ENCODE assay signal across 16 cellular contexts in the genomic region with DNA sequence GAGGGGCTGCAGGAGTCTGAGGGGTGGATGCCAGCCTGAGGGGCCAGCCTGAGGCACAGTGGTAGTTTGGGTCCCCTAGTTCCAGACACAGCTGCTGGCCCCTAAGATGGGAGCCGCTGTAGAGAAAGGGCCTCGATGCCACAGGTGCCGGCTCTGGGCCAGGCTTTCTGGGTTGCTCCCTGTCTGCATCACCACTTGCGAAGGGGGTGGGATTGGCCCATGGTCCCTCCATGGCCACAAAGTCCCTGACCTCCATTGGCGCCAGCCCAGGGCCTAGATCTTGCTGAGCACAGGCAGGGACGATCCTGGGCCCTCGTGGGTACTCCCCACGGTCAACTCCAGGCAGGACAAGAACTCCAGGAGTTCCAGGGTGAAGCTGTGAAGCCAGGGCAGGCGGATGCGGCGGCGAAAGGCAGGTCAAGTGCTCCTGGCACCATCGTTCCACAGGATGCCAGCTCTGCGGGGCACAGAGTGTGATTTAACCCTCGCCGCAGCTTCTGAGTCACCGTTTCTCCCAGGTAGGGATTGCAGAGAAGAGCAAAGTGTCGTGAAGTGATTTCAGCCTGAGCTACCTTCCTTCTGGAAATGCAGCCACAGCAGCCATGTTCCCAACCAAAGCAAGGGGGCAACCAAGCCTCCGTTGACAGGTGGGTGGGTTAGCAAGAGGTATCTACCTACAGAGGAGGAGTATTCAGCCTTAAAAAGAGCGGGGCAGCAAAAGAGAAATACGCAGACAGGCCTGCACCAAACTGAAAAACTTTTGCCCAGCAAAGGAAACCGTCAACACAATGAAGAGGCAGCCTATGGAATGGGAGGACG. TPM values are rescaled to one million over a fixed set of nuclear protein-coding genes. Genes with fewer than 3 reads are reported as not detected.
A peak's percentile ranks its signal among the peaks of the same experiment; 100 is the strongest.
DNase-seq lines count a peak whose midpoint lies in the region; ATAC-seq and TF ChIP-seq lines count a peak whose summit lies in the region.
"Had no signal": no experiment of that assay in that cellular context is flagged by ENCODE, and none has a peak within 500 bp of the region (broad histone marks: within the 10 kb centered on the region; RNA-seq: fewer than 3 reads in every experiment).

No MANE protein-coding gene starts in this region.

- peak; percentile 52 for DNase-seq in activated effector memory CD4-positive, alpha-beta T cell treated with anti-CD3 and anti-CD28 coated beads, Interleukin-2, amount 50 U/mL, for 16 hours
- no peak for DNase-seq in activated effector memory CD4-positive, alpha-beta T cell treated with Interleukin-2 at 50 U/mL for 16 hours
- DNase-seq in SJSA1 (ENCODE audit: low read depth in 1 of 2, low spot score in 2 of 2): peak in 1 of 2 experiments; percentile 45
- peak; percentile 11 to 83 for DNase-seq in lower leg skin (ENCODE audit: low spot score in 2 of 2)
- no peak for DNase-seq in omental fat pad (ENCODE audit: low spot score)
- DNase-seq in activated CD4-positive, alpha-beta T cell treated with anti-CD3 and anti-CD28 coated beads, Interleukin-2, amount 50 U/mL, for 1 hour: no peak
- DNase-seq: brain microvascular endothelial cell, NCI-H1092 treated with DMSO at 0.1 percent for 48 hours, NCI-H510A, RPMI8226 had no signal

- peaks cover 10% of the 10 kb centered on the region for H3K9me3 Mint-ChIP-seq in stimulated activated memory B cell treated with anti-CD40 and anti-IgM and Interleukin-4, amounts not matched to agents 10 μg/mL and 1 μg/mL and 100 μg/mL, for 72 hours
- H3K9me3 Mint-ChIP-seq: activated T-helper 1 cell treated with anti-CD3 and anti-CD28 coated beads, Interleukin-12 subunit alpha, Interleukin-12 subunit beta, Interleukin-2, Interleukin-4 antibody, amounts not matched to agents 30 ng/mL and 10 ng/mL and 1 ng/mL, durations not matched to agents 14 hours and 24 hours and 36 hours; stimulated activated effector memory CD8-positive, alpha-beta T cell treated with anti-CD3 and anti-CD28 coated beads, Interleukin-12 subunit alpha, Interleukin-12 subunit beta, amount 100 ng/mL, for 72 hours had no signal

- H3K27me3 ChIP-seq in SJSA1 (replicated peaks): no peaks in the 10 kb centered on the region
- H3K27me3 ChIP-seq: brain microvascular endothelial cell, pancreas had no signal

- H3K9me3 ChIP-seq in SJSA1 (replicated peaks): no peaks in the 10 kb centered on the region
- H3K9me3 ChIP-seq: pancreas had no signal

- H3K4me1 Mint-ChIP-seq in stimulated activated memory B cell treated with anti-CD40 and anti-IgM and Interleukin-4, amounts not matched to agents 10 μg/mL and 1 μg/mL and 100 μg/mL, for 72 hours: peaks cover 62% of the 10 kb centered on the region

- no peak for TF ChIP-seq POLR2A in lower leg skin (IDR thresholded peaks at IDR 0.05)

- TF ChIP-seq CTCF in lower leg skin (IDR thresholded peaks at IDR 0.05): no peak
- TF ChIP-seq CTCF in omental fat pad (IDR thresholded peaks at IDR 0.05): no peak

- ATAC-seq in stimulated activated memory B cell treated with anti-CD40 and anti-IgM and Interleukin-4, amounts not matched to agents 10 μg/mL and 1 μg/mL and 100 μg/mL, for 72 hours: no peak
- ATAC-seq in GM18511 (IDR thresholded peaks at IDR 0.05; ENCODE audit: unreplicated experiment) (no peak), omental fat pad (ENCODE audit: low FRiP score) (no peak)
- ATAC-seq: pancreas; stimulated activated effector memory CD8-positive, alpha-beta T cell treated with anti-CD3 and anti-CD28 coated beads, Interleukin-12 subunit alpha, Interleukin-12 subunit beta, amount 100 ng/mL, for 72 hours had no signal

- H3K27ac Mint-ChIP-seq in stimulated activated memory B cell treated with anti-CD40 and anti-IgM and Interleukin-4, amounts not matched to agents 10 μg/mL and 1 μg/mL and 100 μg/mL, for 72 hours: peak overlapping the region; percentile 99

- peaks cover 19% of the 10 kb centered on the region for H3K36me3 ChIP-seq in SJSA1
- H3K36me3 ChIP-seq: brain microvascular endothelial cell, pancreas had no signal

- peaks cover 59% of the 10 kb centered on the region for H3K36me3 Mint-ChIP-seq in stimulated activated memory B cell treated with anti-CD40 and anti-IgM and Interleukin-4, amounts not matched to agents 10 μg/mL and 1 μg/mL and 100 μg/mL, for 72 hours

- H3K27me3 Mint-ChIP-seq in stimulated activated memory B cell treated with anti-CD40 and anti-IgM and Interleukin-4, amounts not matched to agents 10 μg/mL and 1 μg/mL and 100 μg/mL, for 72 hours: peaks cover 12% of the 10 kb centered on the region

- no peak overlapping the region for H3K4me3 Mint-ChIP-seq in stimulated activated memory B cell treated with anti-CD40 and anti-IgM and Interleukin-4, amounts not matched to agents 10 μg/mL and 1 μg/mL and 100 μg/mL, for 72 hours
- H3K4me3 Mint-ChIP-seq: activated T-helper 1 cell treated with anti-CD3 and anti-CD28 coated beads, Interleukin-12 subunit alpha, Interleukin-12 subunit beta, Interleukin-2, Interleukin-4 antibody, amounts not matched to agents 30 ng/mL and 10 ng/mL and 1 ng/mL, durations not matched to agents 14 hours and 24 hours and 36 hours; stimulated activated effector memory CD8-positive, alpha-beta T cell treated with anti-CD3 and anti-CD28 coated beads, Interleukin-12 subunit alpha, Interleukin-12 subunit beta, amount 100 ng/mL, for 72 hours had no signal

- H3K4me1 ChIP-seq in SJSA1 (replicated peaks): peaks cover 36% of the 10 kb centered on the region

- H3K4me3 ChIP-seq in SJSA1 (no peak overlapping the region), lower leg skin (ENCODE audit: low read depth, poor library complexity, severe bottlenecking) (no peak overlapping the region)
- H3K4me3 ChIP-seq: lung, pancreas had no signal

- 89 to 90% methylated on average over 23 of the region's 23 CpGs for WGBS in lower leg skin, 2 donors

- peak overlapping the region; percentile 96 for H3K27ac ChIP-seq in SJSA1
- H3K27ac ChIP-seq: pancreas had no signal

- intact Hi-C loops in lower leg skin (cut with DNase I; ENCODE audit: low total_unique reads): no loop called here

RNA-seq across cellular contexts. Expression of a gene that starts 41.6 kb away (rescaled TPM):
- total RNA-seq in SJSA1 (2014; rRNA removed; shearing (Covaris generic)): 21.0 and 26.9 TPM in 2 replicates
- total RNA-seq in lower leg skin: 10 to 100 TPM; 49.5 to 87.5 (median 59.0) TPM
- total RNA-seq in omental fat pad: 10 to 100 TPM; 46.0 to 56.1 (median 49.5) TPM

Comparison
In these comparisons a context has a peak if more than half of its experiments do, and no peak if none do; other contexts are left out.
1. DNase-seq: peak in activated effector memory CD4-positive, alpha-beta T cell treated with anti-CD3 and anti-CD28 coated beads, Interleukin-2, amount 50 U/mL, for 16 hours (single experiment) and lower leg skin (2 of 2); none in activated effector memory CD4-positive, alpha-beta T cell treated with Interleukin-2 at 50 U/mL for 16 hours (single experiment), omental fat pad (single experiment) and activated CD4-positive, alpha-beta T cell treated with anti-CD3 and anti-CD28 coated beads, Interleukin-2, amount 50 U/mL, for 1 hour (single experiment).